Comparison of ENCODE assay signal across 14 cellular contexts in the genomic region with DNA sequence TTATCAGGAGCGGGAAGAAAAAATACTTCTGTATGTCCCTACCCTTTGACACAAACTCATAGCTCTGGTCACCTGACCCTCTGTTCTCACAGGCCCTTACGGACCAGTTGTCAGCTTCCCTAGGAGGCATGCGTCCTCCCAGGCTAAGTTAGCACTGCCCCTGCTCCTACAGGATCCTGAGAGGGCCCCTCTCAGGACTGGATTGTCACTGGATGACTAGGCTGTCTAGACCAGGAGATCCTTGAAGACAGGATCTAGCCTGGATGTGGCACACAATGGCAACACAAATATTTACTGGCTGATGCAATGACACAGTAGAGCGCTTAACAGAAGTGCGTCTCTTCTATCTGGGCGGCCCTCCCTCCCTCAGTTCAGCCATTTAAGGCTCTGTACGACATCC. TPM values are rescaled to one million over a fixed set of nuclear protein-coding genes. Genes with fewer than 3 reads are reported as not detected.
"Had no signal": no experiment of that assay in that cellular context is flagged by ENCODE, and none has a peak within 500 bp of the region (broad histone marks: within the 10 kb centered on the region; RNA-seq: fewer than 3 reads in every experiment).

No MANE protein-coding gene starts in this region.

- H3K4me3 ChIP-seq: esophagus muscularis mucosa, lung, smooth muscle cell, vagina had no signal

- H3K27ac Mint-ChIP-seq: activated CD8-positive, alpha-beta T cell treated with anti-CD3 and anti-CD28 coated beads, Interleukin-2, amount 10 ng/mL, durations not matched to agents 7 days and 5 days had no signal

- H3K4me1 ChIP-seq: esophagus muscularis mucosa, vagina had no signal

- H3K36me3 ChIP-seq: esophagus muscularis mucosa, vagina had no signal

- H3K9me3 ChIP-seq: vagina had no signal

- DNase-seq: activated CD4-positive, alpha-beta T cell treated with anti-CD3 and anti-CD28 coated beads for 4 hours; activated CD8-positive, alpha-beta memory T cell treated with anti-CD3 and anti-CD28 coated beads, Interleukin-2, amount 50 U/mL, for 48 hours; activated CD8-positive, alpha-beta T cell treated with anti-CD3 and anti-CD28 coated beads, Interleukin-2, amount 10 ng/mL, durations not matched to agents 7 days and 5 days; activated naive CD4-positive, alpha-beta T cell; hypothalamus; midbrain; naive thymus-derived CD4-positive, alpha-beta T cell; nucleus accumbens; right cardiac atrium had no signal

- H3K4me2 ChIP-seq: smooth muscle cell had no signal

- H3K27me3 ChIP-seq: esophagus muscularis mucosa, vagina had no signal

- ATAC-seq: activated CD8-positive, alpha-beta T cell treated with anti-CD3 and anti-CD28 coated beads, Interleukin-2, amount 10 ng/mL, durations not matched to agents 7 days and 5 days; naive thymus-derived CD4-positive, alpha-beta T cell; right cardiac atrium had no signal

- H3K4me3 Mint-ChIP-seq: activated CD8-positive, alpha-beta T cell treated with anti-CD3 and anti-CD28 coated beads, Interleukin-2, amount 10 ng/mL, durations not matched to agents 7 days and 5 days; naive thymus-derived CD4-positive, alpha-beta T cell had no signal

- H3K4me1 Mint-ChIP-seq: naive thymus-derived CD4-positive, alpha-beta T cell had no signal

- H3K27ac ChIP-seq: esophagus muscularis mucosa, vagina had no signal

RNA-seq across cellular contexts. Expression of a gene that starts 7.7 kb away (rescaled TPM):
- total RNA-seq: activated CD8-positive, alpha-beta T cell treated with anti-CD3 and anti-CD28 coated beads, Interleukin-2, amount 10 ng/mL, durations not matched to agents 7 days and 5 days; astrocyte; smooth muscle cell had no signal

RNA-seq across cellular contexts. Expression of a gene that starts 59.4 kb away (rescaled TPM):
- total RNA-seq: naive thymus-derived CD4-positive, alpha-beta T cell; smooth muscle cell; vagina had no signal
